9 cellular contexts compared by ENCODE assay signal in genomic region chr4:157221895-157222763, GRCh38. TPM values are rescaled to one million over a fixed set of nuclear protein-coding genes. Genes with fewer than 3 reads are reported as not detected.
DNase-seq lines count a peak whose midpoint lies in the region; ATAC-seq lines count a peak whose summit lies in the region.
"Had no signal": no experiment of that assay in that cellular context is flagged by ENCODE, and none has a peak within 500 bp of the region (broad histone marks: within the 10 kb centered on the region; RNA-seq: fewer than 3 reads in every experiment).

No MANE protein-coding gene starts in this region.

- H3K27ac ChIP-seq in temporal lobe (ENCODE audit: low read depth, low read length): peak overlapping the region; percentile 96
- H3K27ac ChIP-seq: BLaER1 treated with 17β-estradiol and CSF1 and Interleukin-3, amounts not matched to agents 10 nM and 100 nM had no signal

- peak; percentile 40 to 51 for DNase-seq in NCI-H187 (lab: John Stamatoyannopoulos, UW)
- DNase-seq in NCI-H187 treated with DMSO at 0.1 percent for 48 hours (lab: John Stamatoyannopoulos, UW): no peak
- DNase-seq in anterior cingulate cortex (lab: John Stamatoyannopoulos, UW): peak; percentile 28 to 91 (median 76)
- peak; percentile 58 for DNase-seq in iPS-NIHi7 (ENCODE audit: extremely low spot score)
- no peak for DNase-seq in activated effector memory CD4-positive, alpha-beta T cell treated with anti-CD3 and anti-CD28 coated beads, Interleukin-2, amount 50 U/mL, for 16 hours

- ATAC-seq in HG02798 (IDR thresholded peaks at IDR 0.05; ENCODE audit: poor library complexity, unreplicated experiment): no peak
- ATAC-seq in GM18867 (IDR thresholded peaks at IDR 0.05; ENCODE audit: unreplicated experiment): no peak

RNA-seq across cellular contexts. Expression of gene GRIA2, which starts 1.6 kb away (rescaled TPM):
- total RNA-seq in temporal lobe: 264 TPM

Comparison
In these comparisons a context has a peak if more than half of its experiments do, and no peak if none do; other contexts are left out.
1. DNase-seq: peak in NCI-H187 (2 of 2), anterior cingulate cortex (58 of 58) and iPS-NIHi7 (single experiment); none in NCI-H187 treated with DMSO at 0.1 percent for 48 hours (single experiment) and activated effector memory CD4-positive, alpha-beta T cell treated with anti-CD3 and anti-CD28 coated beads, Interleukin-2, amount 50 U/mL, for 16 hours (single experiment).